In genomic region chr5:132998553-132998952, GRCh38 we compare ENCODE assay signal across 24 cellular contexts.
"Had no signal": no experiment of that assay in that cellular context is flagged by ENCODE, and none has a peak within 500 bp of the region (broad histone marks: within the 10 kb centered on the region; RNA-seq: fewer than 3 reads in every experiment).

No MANE protein-coding gene starts in this region.

- ATAC-seq: activated T-helper 17 cell treated with anti-CD3 and anti-CD28 coated beads, Interleukin-2, amount 50 U/mL, for 72 hours; effector memory CD8-positive, alpha-beta T cell; esophagus mucosa; left lung; right lobe of liver; stimulated activated effector memory CD8-positive, alpha-beta T cell treated with anti-CD3 and anti-CD28 coated beads, Interleukin-12 subunit alpha, Interleukin-12 subunit beta, amount 100 ng/mL, for 72 hours; WTC11 had no signal

- H3K27me3 Mint-ChIP-seq: activated naive CD8-positive, alpha-beta T cell; activated T-cell treated with anti-CD3 and anti-CD28 coated beads, Interleukin-2, amount 50 U/mL, for 24 hours; activated T-helper 17 cell treated with anti-CD3 and anti-CD28 coated beads, Interleukin-2, amount 50 U/mL, for 72 hours; effector memory CD8-positive, alpha-beta T cell; type B pancreatic cell had no signal

- H3K9me3 Mint-ChIP-seq: activated T-cell treated with anti-CD3 and anti-CD28 coated beads, Interleukin-2, amount 50 U/mL, for 24 hours; activated T-helper 17 cell treated with anti-CD3 and anti-CD28 coated beads, Interleukin-2, amount 50 U/mL, for 72 hours; effector memory CD8-positive, alpha-beta T cell; mesothelial cell of epicardium; nephron; stimulated activated effector memory CD8-positive, alpha-beta T cell treated with anti-CD3 and anti-CD28 coated beads, Interleukin-12 subunit alpha, Interleukin-12 subunit beta, amount 100 ng/mL, for 72 hours; type B pancreatic cell; WTC11 had no signal

- H3K27ac Mint-ChIP-seq: activated naive CD8-positive, alpha-beta T cell; activated T-cell treated with anti-CD3 and anti-CD28 coated beads, Interleukin-2, amount 50 U/mL, for 24 hours; activated T-helper 17 cell treated with anti-CD3 and anti-CD28 coated beads, Interleukin-2, amount 50 U/mL, for 72 hours; mesothelial cell of epicardium; nephron; stimulated activated effector memory CD8-positive, alpha-beta T cell treated with anti-CD3 and anti-CD28 coated beads, Interleukin-12 subunit alpha, Interleukin-12 subunit beta, amount 100 ng/mL, for 72 hours; type B pancreatic cell; WTC11 had no signal

- H3K4me3 Mint-ChIP-seq: activated naive CD8-positive, alpha-beta T cell; activated T-cell treated with anti-CD3 and anti-CD28 coated beads, Interleukin-2, amount 50 U/mL, for 24 hours; activated T-helper 17 cell treated with anti-CD3 and anti-CD28 coated beads, Interleukin-2, amount 50 U/mL, for 72 hours; effector memory CD8-positive, alpha-beta T cell; mesothelial cell of epicardium; nephron; stimulated activated effector memory CD8-positive, alpha-beta T cell treated with anti-CD3 and anti-CD28 coated beads, Interleukin-12 subunit alpha, Interleukin-12 subunit beta, amount 100 ng/mL, for 72 hours; type B pancreatic cell; WTC11 had no signal

- H3K4me1 Mint-ChIP-seq: activated T-helper 17 cell treated with anti-CD3 and anti-CD28 coated beads, Interleukin-2, amount 50 U/mL, for 72 hours; mesothelial cell of epicardium; nephron; stimulated activated effector memory CD8-positive, alpha-beta T cell treated with anti-CD3 and anti-CD28 coated beads, Interleukin-12 subunit alpha, Interleukin-12 subunit beta, amount 100 ng/mL, for 72 hours; WTC11 had no signal

- DNase-seq: activated CD8-positive, alpha-beta memory T cell treated with anti-CD3 and anti-CD28 coated beads, Interleukin-2, amount 50 U/mL, for 4 hours; activated T-cell treated with anti-CD3 and anti-CD28 coated beads, Interleukin-2, amount 50 U/mL, for 24 hours; adrenal gland; brain microvascular endothelial cell; central memory CD4-positive, alpha-beta T cell; colonic mucosa; dorsolateral prefrontal cortex; effector memory CD8-positive, alpha-beta T cell; kidney; left lung; nucleus accumbens; right lobe of liver; small intestine; stimulated activated CD4-positive, alpha-beta T cell treated with anti-CD3 and anti-CD28 coated beads, Interleukin-2, amount 100 ng/mL, for 24 hours; stomach; T-helper 9 cell had no signal
